Comparison of ENCODE assay signal across 8 cellular contexts in genomic region chr16:11396241-11397048, GRCh38. TPM values are rescaled to one million over a fixed set of nuclear protein-coding genes. Genes with fewer than 3 reads are reported as not detected.
DNase-seq lines count a peak whose midpoint lies in the region; ATAC-seq and TF ChIP-seq lines count a peak whose summit lies in the region.

No MANE protein-coding gene starts in this region.

- H3K79me2 ChIP-seq in DOHH2 (ENCODE audit: control insufficient read depth, low read length) = no peaks in the 10 kb centered on the region

- H3K27ac ChIP-seq in DOHH2 (ENCODE audit: low read depth, low read length) (no peak overlapping the region), left ventricle myocardium inferior (replicated peaks) (peak overlapping the region; percentile 69)

- no peak for ATAC-seq in GM18867 (IDR thresholded peaks at IDR 0.05; ENCODE audit: unreplicated experiment)
- ATAC-seq in HG03280 (IDR thresholded peaks at IDR 0.05; ENCODE audit: unreplicated experiment) = no peak

- no peaks in the 10 kb centered on the region for H3F3A ChIP-seq in DOHH2 (ENCODE audit: control insufficient read depth, insufficient read depth)

- no peak overlapping the region for H3K4me3 ChIP-seq in DOHH2 (ENCODE audit: low read length)
- H3K4me3 ChIP-seq in adipocyte (ENCODE audit: low read length) = no peak overlapping the region
- H3K4me3 ChIP-seq in left ventricle myocardium inferior = no peak overlapping the region

- H3K9me2 ChIP-seq in DOHH2 (replicated peaks; ENCODE audit: control insufficient read depth, low read length) = no peaks in the 10 kb centered on the region

- DNase-seq in KBM-7 = peak; percentile 71
- peak; percentile 42 for DNase-seq in SW480 (ENCODE audit: low spot score)
- peak; percentile 89 for DNase-seq in adipocyte (ENCODE audit: low read depth)
- peak; percentile 67 for DNase-seq in left ventricle myocardium inferior
- peak; percentile 86 for DNase-seq in retina

- H3K27me3 ChIP-seq in DOHH2 (ENCODE audit: control insufficient read depth, low read length) (peaks cover 3% of the 10 kb centered on the region; the same call in 1 of the 2 replicates), adipocyte (replicated peaks; ENCODE audit: control insufficient read depth, insufficient read depth, low read length) (peaks cover 13% of the 10 kb centered on the region), left ventricle myocardium inferior (ENCODE audit: low read depth) (peaks cover 9% of the 10 kb centered on the region)

- no peaks in the 10 kb centered on the region for H4K20me1 ChIP-seq in DOHH2 (ENCODE audit: control insufficient read depth, insufficient read depth, low read depth, low read length)

- H3K4me1 ChIP-seq in DOHH2 (ENCODE audit: control insufficient read depth, low read length) = peaks cover 4% of the 10 kb centered on the region; the same call in 1 of the 2 replicates
- no peaks in the 10 kb centered on the region for H3K4me1 ChIP-seq in adipocyte (ENCODE audit: control insufficient read depth, insufficient read depth, low read length)
- peaks cover 5% of the 10 kb centered on the region for H3K4me1 ChIP-seq in left ventricle myocardium inferior

- no peaks in the 10 kb centered on the region for H3K36me3 ChIP-seq in DOHH2 (ENCODE audit: control insufficient read depth, low read length)
- no peaks in the 10 kb centered on the region for H3K36me3 ChIP-seq in adipocyte (ENCODE audit: control insufficient read depth, insufficient read depth, low read length, severe bottlenecking)
- no peaks in the 10 kb centered on the region for H3K36me3 ChIP-seq in left ventricle myocardium inferior

- in situ Hi-C loops in KBM-7 (cut with MboI; ENCODE audit: low pct_unique_long_range_greater_than_20kb, low sequenced_read_pairs) = loop anchor here (25.0 kb wide), 1 partner anchor 666 kb away; no protein-coding TSS in a partner anchor

- H3K9me3 ChIP-seq in DOHH2 (ENCODE audit: control insufficient read depth, insufficient read depth, low read length) (no peaks in the 10 kb centered on the region), adipocyte (ENCODE audit: control insufficient read depth, low read length) (no peaks in the 10 kb centered on the region), left ventricle myocardium inferior (replicated peaks) (no peaks in the 10 kb centered on the region)

- no peak overlapping the region for H3K9ac ChIP-seq in adipocyte (ENCODE audit: low read length)

- TF ChIP-seq CTCF in DOHH2 (IDR thresholded peaks at IDR 0.05; ENCODE audit: low read depth, low read length, poor library complexity, severe bottlenecking) = peak; percentile 98
- no peak for TF ChIP-seq CTCF in left ventricle myocardium inferior (IDR thresholded peaks at IDR 0.05; ENCODE audit: borderline replicate concordance)

- intact Hi-C loops in left ventricle myocardium inferior (cut with micrococcal nuclease) = loop anchor here (5.0 kb wide), 1 partner anchor 321 kb away; no protein-coding TSS in a partner anchor

- H3K4me2 ChIP-seq in DOHH2 (ENCODE audit: low read length) = no peak overlapping the region

RNA-seq across cellular contexts. Expression of gene RMI2, which starts 51.2 kb away (rescaled TPM):
- 0.60 TPM for total RNA-seq in left ventricle myocardium inferior
